Comparison of ENCODE assay signal across 30 cellular contexts in the genomic region with DNA sequence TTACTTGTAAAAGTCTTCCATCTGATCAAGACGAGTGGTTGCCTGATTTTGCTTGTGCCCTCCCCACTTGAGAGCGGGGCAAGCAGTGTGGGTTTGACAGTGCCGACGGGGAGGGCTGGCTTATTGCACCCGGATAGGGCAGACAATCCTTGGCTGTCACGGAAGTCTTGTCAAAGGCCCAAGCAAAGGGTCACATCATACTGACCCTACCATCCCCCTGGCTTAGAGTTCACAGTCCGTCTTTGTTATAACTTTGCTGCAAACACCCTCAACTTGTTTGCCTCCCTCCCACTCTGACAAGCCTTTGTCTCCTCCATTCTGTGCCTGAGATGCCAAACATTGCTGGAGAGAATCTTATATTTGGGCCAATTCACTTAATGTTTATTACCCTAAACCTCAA. TPM values are rescaled to one million over a fixed set of nuclear protein-coding genes. Genes with fewer than 3 reads are reported as not detected.
DNase-seq lines count a peak whose midpoint lies in the region; ATAC-seq and TF ChIP-seq lines count a peak whose summit lies in the region.
"Had no signal": no experiment of that assay in that cellular context is flagged by ENCODE, and none has a peak within 500 bp of the region (broad histone marks: within the 10 kb centered on the region; RNA-seq: fewer than 3 reads in every experiment).

No MANE protein-coding gene starts in this region.

- TF ChIP-seq CTCF in coronary artery (IDR thresholded peaks at IDR 0.05) = no peak
- TF ChIP-seq CTCF in endodermal cell (conservative IDR thresholded peaks at IDR 0.05) = no peak
- TF ChIP-seq CTCF in nephron progenitor cell (IDR thresholded peaks at IDR 0.05) = no peak

- WGBS in endodermal cell (ENCODE audit: insufficient coverage in 1 of 2, insufficient read length in 1 of 2), 2 experiments = 60 to 84% methylated on average over 1 to 7 of the region's 7 CpGs

- no peaks in the 10 kb centered on the region for H3K27me3 ChIP-seq in endodermal cell (ENCODE audit: control insufficient read depth, insufficient read depth, low read length, poor library complexity, severe bottlenecking)
- H3K27me3 ChIP-seq: MG63 had no signal

- no peaks in the 10 kb centered on the region for H3K9me3 Mint-ChIP-seq in endodermal cell
- no peaks in the 10 kb centered on the region for H3K9me3 Mint-ChIP-seq in nephron progenitor cell
- H3K9me3 Mint-ChIP-seq: CD8-positive, alpha-beta memory T cell; H9; HFFc6 had no signal

- peaks cover 14% of the 10 kb centered on the region for H3K4me1 Mint-ChIP-seq in endodermal cell
- peaks cover 37% of the 10 kb centered on the region for H3K4me1 Mint-ChIP-seq in nephron progenitor cell
- H3K4me1 Mint-ChIP-seq: B cell; CD8-positive, alpha-beta memory T cell had no signal

- H3K27ac Mint-ChIP-seq in endodermal cell (no peak overlapping the region), nephron progenitor cell (peak overlapping the region; percentile 20)
- H3K27ac Mint-ChIP-seq: B cell; CD8-positive, alpha-beta memory T cell; HFFc6 had no signal

- ATAC-seq in GM19351 (IDR thresholded peaks at IDR 0.05; ENCODE audit: unreplicated experiment) = no peak
- ATAC-seq in GM21390 (IDR thresholded peaks at IDR 0.05; ENCODE audit: unreplicated experiment) = no peak

- no peak overlapping the region for H3K9ac ChIP-seq in endodermal cell (ENCODE audit: extremely low read depth, low read length, poor library complexity, severe bottlenecking)
- H3K9ac ChIP-seq: GM23248 had no signal

- H3K36me3 ChIP-seq in endodermal cell (ENCODE audit: control insufficient read depth, insufficient read depth, low read length) = no peaks in the 10 kb centered on the region
- H3K36me3 ChIP-seq: MG63 had no signal

- no peaks in the 10 kb centered on the region for H3K9me3 ChIP-seq in endodermal cell (ENCODE audit: control insufficient read depth, low read length)
- H3K9me3 ChIP-seq: MG63 had no signal

- H3K27me3 Mint-ChIP-seq in endodermal cell (ENCODE audit: insufficient read depth) (peaks cover 11% of the 10 kb centered on the region), nephron progenitor cell (ENCODE audit: low read depth, poor library complexity) (peaks cover 29% of the 10 kb centered on the region)
- H3K27me3 Mint-ChIP-seq: B cell had no signal

- no peaks in the 10 kb centered on the region for H3K4me1 ChIP-seq in endodermal cell (ENCODE audit: control insufficient read depth, insufficient read depth, low read length)

- DNase-seq in coronary artery (ENCODE audit: low spot score) = peak; percentile 24
- no peak for DNase-seq in endodermal cell
- DNase-seq in nephron progenitor cell = no peak
- DNase-seq in putamen (ENCODE audit: low spot score) = peak; percentile 19
- no peak for DNase-seq in NCI-H1105 (lab: John Stamatoyannopoulos, UW)
- DNase-seq in NCI-H2107 treated with DMSO at 0.1 percent for 48 hours (lab: John Stamatoyannopoulos, UW; ENCODE audit: unreplicated experiment) = no peak
- DNase-seq: CD8-positive, alpha-beta memory T cell; DMS 273 treated with DMSO at 0.1 percent for 48 hours; DMS79; EL; GF-D8; GM23248; H9; HFFc6; IMR-90; KG1; MG63; NCI-H2029; NCI-H2171; NCI-H226; NCI-H510A; NCI-H69; RPMI8226; SHP77 had no signal

- H3K27ac ChIP-seq in coronary artery (no peak overlapping the region), endodermal cell (ENCODE audit: low read depth, low read length) (peak overlapping the region; percentile 89)
- H3K27ac ChIP-seq: C4-2B, GM23248 had no signal

- H3K4me3 ChIP-seq in coronary artery (no peak overlapping the region), endodermal cell (ENCODE audit: low read length) (no peak overlapping the region)
- H3K4me3 ChIP-seq: GM23248, MG63 had no signal

- H3K4me3 Mint-ChIP-seq in endodermal cell (no peak overlapping the region), nephron progenitor cell (peak overlapping the region; percentile 23)
- H3K4me3 Mint-ChIP-seq: B cell; CD8-positive, alpha-beta memory T cell; H9; HFFc6 had no signal

- H3K36me3 Mint-ChIP-seq in endodermal cell (ENCODE audit: low read depth) (no peaks in the 10 kb centered on the region), nephron progenitor cell (ENCODE audit: low read depth) (peaks cover 4% of the 10 kb centered on the region)
- H3K36me3 Mint-ChIP-seq: CD8-positive, alpha-beta memory T cell had no signal

RNA-seq across cellular contexts. Expression of a gene that starts 46.2 kb away (rescaled TPM):
- 10 to 100 TPM; 52.3 to 79.0 TPM for total RNA-seq in endodermal cell
- polyA plus RNA-seq in endodermal cell (2013, experiment 1 of 2) = 16.1 TPM
- 16.9 TPM for polyA plus RNA-seq in endodermal cell (2013, experiment 2 of 2)
- total RNA-seq: A673, GM23248, IMR-90, SK-MEL-5 had no signal

Comparison
In these comparisons a context has a peak if more than half of its experiments do, and no peak if none do; other contexts are left out.
1. DNase-seq: peak in coronary artery (single experiment) and putamen (single experiment); none in endodermal cell (single experiment), nephron progenitor cell (single experiment), NCI-H1105 (single experiment) and NCI-H2107 treated with DMSO at 0.1 percent for 48 hours (single experiment).